In the genomic region with DNA sequence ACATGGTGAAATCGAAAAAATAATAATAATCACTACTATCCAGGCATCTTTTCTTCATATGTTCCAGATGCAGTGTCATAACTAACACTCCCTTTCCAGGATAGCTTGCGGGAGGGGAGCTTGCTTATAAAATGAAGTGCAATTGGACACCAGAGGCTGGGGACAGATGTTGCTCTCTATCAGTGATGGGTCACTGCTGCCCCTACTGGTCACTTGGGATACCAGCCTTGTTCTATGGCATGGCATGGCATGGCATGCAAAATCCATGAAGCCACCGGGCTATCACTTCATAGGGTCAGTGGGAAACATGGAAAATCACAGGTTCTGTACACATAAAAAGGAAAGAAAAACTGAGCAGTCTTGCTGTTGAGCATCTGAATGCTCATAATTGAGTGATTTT, we compare ENCODE assay signal across 8 cellular contexts.
A peak's percentile ranks its signal among the peaks of the same experiment; 100 is the strongest.
DNase-seq lines count a peak whose midpoint lies in the region; ATAC-seq and TF ChIP-seq lines count a peak whose summit lies in the region.

No MANE protein-coding gene starts in this region.

- no peak for TF ChIP-seq POLR2A in adrenal gland (IDR thresholded peaks at IDR 0.05)

- DNase-seq in NCI-H2171 treated with DMSO at 0.1 percent for 48 hours (lab: John Stamatoyannopoulos, UW) = peak; percentile 30
- DNase-seq in NCI-H2171 (lab: John Stamatoyannopoulos, UW) = no peak
- peak; percentile 1 for DNase-seq in NCI-H1930 (lab: John Stamatoyannopoulos, UW)
- peak in 6 of 7 donors; percentile 16 to 53 (median 40) for DNase-seq in adrenal gland
- peak; percentile 20 to 33 for DNase-seq in lung microvascular endothelial cell (ENCODE audit: low read depth in 2 of 2)
- no peak for DNase-seq in middle frontal gyrus (ENCODE audit: extremely low spot score, low spot score)

- no peaks in the 10 kb centered on the region for H3K36me3 ChIP-seq in adrenal gland (replicated peaks in 1 of 2)

- H3K4me1 ChIP-seq in adrenal gland (replicated peaks in 1 of 2) = no peaks in the 10 kb centered on the region

- H3K9me3 ChIP-seq in adrenal gland (replicated peaks in 1 of 3) = no peaks in the 10 kb centered on the region

- WGBS in adrenal gland, 4 donors = 50 to 85% (median 72%) methylated on average over 3 of the region's 3 CpGs

- no peak overlapping the region for H3K4me3 ChIP-seq in adrenal gland

- peak in 5 of 6 experiments; percentile 10 to 48 (median 22) for TF ChIP-seq CTCF in adrenal gland (IDR thresholded peaks at IDR 0.05)

- no peak overlapping the region for H3K27ac ChIP-seq in adrenal gland

- peaks cover 3% of the 10 kb centered on the region for H3K27me3 ChIP-seq in adrenal gland

- intact Hi-C loops in adrenal gland (cut with DNase I) = no loop called here

- peak; percentile 72 for ATAC-seq in GM21381 (IDR thresholded peaks at IDR 0.05; ENCODE audit: unreplicated experiment)
- no peak for ATAC-seq in GM18873 (IDR thresholded peaks at IDR 0.05; ENCODE audit: low FRiP score, unreplicated experiment)

Comparison
In these comparisons a context has a peak if more than half of its experiments do, and no peak if none do; other contexts are left out.
1. DNase-seq: peak in NCI-H2171 treated with DMSO at 0.1 percent for 48 hours (single experiment), NCI-H1930 (2 of 2), adrenal gland (6 of 7) and lung microvascular endothelial cell (2 of 2); none in NCI-H2171 (single experiment) and middle frontal gyrus (single experiment).